In the genomic region with DNA sequence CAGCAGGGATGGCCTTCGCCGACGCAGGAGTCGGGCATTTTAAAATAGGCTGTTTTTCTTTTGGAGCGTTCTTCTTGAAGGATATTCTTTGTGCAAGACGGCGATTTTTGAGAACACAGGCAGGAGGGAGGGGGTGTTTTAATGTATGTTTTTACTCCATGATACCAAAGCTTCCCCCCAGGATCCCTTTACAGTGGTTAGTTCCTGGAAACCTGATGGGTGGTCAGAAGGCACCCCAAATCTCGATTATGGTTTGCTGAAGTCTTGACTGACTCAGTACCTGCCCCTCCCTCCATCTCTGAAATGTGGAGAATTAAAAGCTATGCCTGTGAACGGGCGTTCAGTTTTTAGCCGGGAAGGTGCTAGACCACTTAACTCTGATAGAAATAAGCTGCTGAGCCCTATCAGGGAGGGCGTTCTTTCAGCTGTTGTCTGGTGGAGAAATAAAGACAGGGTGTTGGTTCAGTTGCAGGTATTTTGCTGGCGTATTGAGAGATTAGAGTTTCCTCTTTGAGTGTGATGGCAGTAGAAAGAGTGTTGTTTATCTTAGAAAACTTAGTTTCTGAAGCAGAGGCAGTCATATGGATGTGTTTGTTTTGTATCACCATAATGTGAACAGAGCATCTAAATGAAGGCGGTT, we compare ENCODE assay signal across 8 cellular contexts. TPM values are rescaled to one million over a fixed set of nuclear protein-coding genes. Genes with fewer than 3 reads are reported as not detected.
DNase-seq lines count a peak whose midpoint lies in the region; ATAC-seq and TF ChIP-seq lines count a peak whose summit lies in the region.

No MANE protein-coding gene starts in this region.

- H3K36me3 ChIP-seq in Caco-2 (ENCODE audit: control insufficient read depth, insufficient read depth, low read length), result no peaks in the 10 kb centered on the region
- H3K36me3 ChIP-seq in endodermal cell (ENCODE audit: control insufficient read depth, insufficient read depth, low read length), result no peaks in the 10 kb centered on the region
- H3K36me3 ChIP-seq in neuronal stem cell (replicated peaks in 1 of 2; ENCODE audit: control insufficient read depth in 2 of 2, insufficient read depth in 2 of 2, low read length in 2 of 2), result peaks cover 0 to 4% of the 10 kb centered on the region in 2 donors

- H2BK15ac ChIP-seq in neuronal stem cell (ENCODE audit: low read length), result no peak overlapping the region

- H3K27ac ChIP-seq in endodermal cell (ENCODE audit: low read depth, low read length), result peak overlapping the region; percentile 62
- no peak overlapping the region for H3K27ac ChIP-seq in neuronal stem cell (replicated peaks; ENCODE audit: low read length)

- peaks cover 24% of the 10 kb centered on the region for H3K4me1 Mint-ChIP-seq in Caco-2 (ENCODE audit: low read depth, unreplicated experiment)
- H3K4me1 Mint-ChIP-seq in endodermal cell, result peaks cover 39% of the 10 kb centered on the region

- no peak for TF ChIP-seq CTCF in Caco-2 (IDR thresholded peaks at IDR 0.05; ENCODE audit: insufficient read depth in 1 of 2, low read depth in 1 of 2, low read length in 1 of 2, severe bottlenecking in 1 of 2, unreplicated experiment in 1 of 2)
- no peak for TF ChIP-seq CTCF in endodermal cell (conservative IDR thresholded peaks at IDR 0.05)

- no peak overlapping the region for H3K27ac Mint-ChIP-seq in Caco-2 (ENCODE audit: unreplicated experiment)
- H3K27ac Mint-ChIP-seq in endodermal cell, result peak overlapping the region; percentile 91

- intact Hi-C loops in Caco-2 (cut with micrococcal nuclease; ENCODE audit: unreplicated experiment), result loop anchor here (2.0 to 10.0 kb wide), 4 partner anchors 19 to 423 kb away; no protein-coding TSS in a partner anchor

- H2BK5ac ChIP-seq in neuronal stem cell (ENCODE audit: low read length), result no peak overlapping the region

- H3K27me3 ChIP-seq in Caco-2 (replicated peaks; ENCODE audit: control insufficient read depth, insufficient read depth, low read length), result no peaks in the 10 kb centered on the region
- no peaks in the 10 kb centered on the region for H3K27me3 ChIP-seq in endodermal cell (ENCODE audit: control insufficient read depth, insufficient read depth, low read length, poor library complexity, severe bottlenecking)
- no peaks in the 10 kb centered on the region for H3K27me3 ChIP-seq in neuronal stem cell (ENCODE audit: control insufficient read depth in 3 of 3, insufficient read depth in 3 of 3, low read depth in 1 of 3, low read length in 3 of 3)

- CTCF ChIA-PET in Caco-2 (lab: Charles Lee), result interaction anchor here (0.6 kb wide), 2 partner anchors 88 to 157 kb away, joined by 6 to 8 read pairs; no protein-coding TSS in a partner anchor

- H3K36me3 Mint-ChIP-seq in Caco-2 (ENCODE audit: insufficient read depth, unreplicated experiment) (peaks cover 15% of the 10 kb centered on the region), endodermal cell (ENCODE audit: low read depth) (no peaks in the 10 kb centered on the region)

- TSS peak; percentile 12 for BruUV-seq in Caco-2 (replicated peaks; lab: Mats Ljungman, UMichigan)

- no peak overlapping the region for H2BK120ac ChIP-seq in neuronal stem cell (ENCODE audit: low read depth, low read length)

- H3K18ac ChIP-seq in neuronal stem cell (ENCODE audit: low read length), result no peak overlapping the region

- H3K4me3 Mint-ChIP-seq in Caco-2 (ENCODE audit: unreplicated experiment) (peak overlapping the region; percentile 93), endodermal cell (peak overlapping the region; percentile 86)

- H2AK5ac ChIP-seq in neuronal stem cell (ENCODE audit: low read depth, low read length), result no peak overlapping the region

- H3K4me1 ChIP-seq in Caco-2, result peaks cover 24% of the 10 kb centered on the region
- H3K4me1 ChIP-seq in endodermal cell (ENCODE audit: control insufficient read depth, insufficient read depth, low read length), result peaks cover 13% of the 10 kb centered on the region
- H3K4me1 ChIP-seq in neuronal stem cell (ENCODE audit: control insufficient read depth in 2 of 2, insufficient read depth in 1 of 2, low read depth in 1 of 2, low read length in 2 of 2), result peaks cover 7 to 25% of the 10 kb centered on the region in 2 donors

- no peaks in the 10 kb centered on the region for H3K9me3 ChIP-seq in Caco-2
- no peaks in the 10 kb centered on the region for H3K9me3 ChIP-seq in endodermal cell (ENCODE audit: control insufficient read depth, low read length)
- no peaks in the 10 kb centered on the region for H3K9me3 ChIP-seq in neuronal stem cell (replicated peaks in 1 of 2; ENCODE audit: control insufficient read depth in 2 of 2, insufficient read depth in 1 of 2, low read depth in 1 of 2, low read length in 2 of 2)

- H4K8ac ChIP-seq in neuronal stem cell (ENCODE audit: low read depth, low read length), result no peak overlapping the region

- H3K14ac ChIP-seq in neuronal stem cell (ENCODE audit: low read length), result no peak overlapping the region

- peaks cover 15% of the 10 kb centered on the region for H3K79me1 ChIP-seq in neuronal stem cell (ENCODE audit: low read depth, low read length)

- 2 to 3% methylated on average over 7 to 14 of the region's 14 CpGs for WGBS in endodermal cell (ENCODE audit: insufficient coverage in 1 of 2, insufficient read length in 1 of 2), 2 experiments
- WGBS in neuronal stem cell (ENCODE audit: extremely low coverage in 2 of 2, insufficient read length in 2 of 2, insufficient replicate concordance in 1 of 2), 2 donors, result no CpG with 5 or more reads among the region's 14 CpGs

- H3K4me3 ChIP-seq in Caco-2 (ENCODE audit: low read depth, low read length) (no peak overlapping the region; the same call in 1 of the 2 replicates), endodermal cell (ENCODE audit: low read length) (peak overlapping the region; percentile 96), neuronal stem cell (ENCODE audit: low read length in 2 of 2) (peak overlapping the region; percentile 59 to 100)

- no peaks in the 10 kb centered on the region for H3K9me3 Mint-ChIP-seq in Caco-2 (ENCODE audit: unreplicated experiment)
- no peaks in the 10 kb centered on the region for H3K9me3 Mint-ChIP-seq in endodermal cell

- no peak overlapping the region for H4K91ac ChIP-seq in neuronal stem cell (ENCODE audit: low read depth, low read length, poor library complexity)

- H3K27me3 Mint-ChIP-seq in Caco-2 (ENCODE audit: insufficient read depth, unreplicated experiment) (no peaks in the 10 kb centered on the region), endodermal cell (ENCODE audit: insufficient read depth) (no peaks in the 10 kb centered on the region)

- ATAC-seq in HG03045 (IDR thresholded peaks at IDR 0.05; ENCODE audit: unreplicated experiment), result no peak

- H3K4me2 ChIP-seq in neuronal stem cell (ENCODE audit: insufficient read depth, low read length, poor library complexity, severe bottlenecking), result peak overlapping the region; percentile 89

- H3K9ac ChIP-seq in endodermal cell (ENCODE audit: extremely low read depth, low read length, poor library complexity, severe bottlenecking) (peak overlapping the region; percentile 97), neuronal stem cell (ENCODE audit: low read depth, low read length, poor library complexity) (no peak overlapping the region)

- no peak overlapping the region for H2BK12ac ChIP-seq in neuronal stem cell (ENCODE audit: low read length)

- POLR2A ChIA-PET in Caco-2 (lab: Charles Lee), result no interaction called here

- no peak overlapping the region for H3K4ac ChIP-seq in neuronal stem cell (ENCODE audit: low read length)

- H3K23ac ChIP-seq in neuronal stem cell (ENCODE audit: low read depth, low read length, poor library complexity), result no peak overlapping the region

- peak overlapping the region; percentile 65 for H2AFZ ChIP-seq in neuronal stem cell (ENCODE audit: low read length)

- DNase-seq in Caco-2 (no peak), OCI-M1 (lab: John Stamatoyannopoulos, UW) (peak; percentile 36), endodermal cell (peak; percentile 72), neuronal stem cell (ENCODE audit: low spot score) (no peak), DMS153 treated with DMSO at 0.1 percent for 48 hours (lab: John Stamatoyannopoulos, UW; ENCODE audit: unreplicated experiment) (no peak), NCI-H526 (lab: John Stamatoyannopoulos, UW) (no peak), foreskin melanocyte (no peak)

RNA-seq across cellular contexts. Expression of a gene that starts 3.4 kb away (rescaled TPM):
- total RNA-seq in Caco-2 (2022) (51.6 and 57.4 TPM in 2 replicates), endodermal cell (100 to 1,000 TPM; 115 to 119 TPM)
- 54.4 TPM for polyA plus RNA-seq in endodermal cell (2013, experiment 1 of 2)
- 50.2 TPM for polyA plus RNA-seq in endodermal cell (2013, experiment 2 of 2)
- polyA plus RNA-seq in neuronal stem cell (2013, experiment 1 of 2), result 24.3 TPM
- polyA plus RNA-seq in neuronal stem cell (2013, experiment 2 of 2), result 26.8 TPM

Comparison
In these comparisons a context has a peak if more than half of its experiments do, and no peak if none do; other contexts are left out.
1. DNase-seq: peak in OCI-M1 (single experiment) and endodermal cell (single experiment); none in Caco-2 (0 of 2), neuronal stem cell (single experiment), DMS153 treated with DMSO at 0.1 percent for 48 hours (single experiment), NCI-H526 (0 of 2) and foreskin melanocyte (single experiment).